28 cellular contexts compared by ENCODE assay signal in the genomic region with DNA sequence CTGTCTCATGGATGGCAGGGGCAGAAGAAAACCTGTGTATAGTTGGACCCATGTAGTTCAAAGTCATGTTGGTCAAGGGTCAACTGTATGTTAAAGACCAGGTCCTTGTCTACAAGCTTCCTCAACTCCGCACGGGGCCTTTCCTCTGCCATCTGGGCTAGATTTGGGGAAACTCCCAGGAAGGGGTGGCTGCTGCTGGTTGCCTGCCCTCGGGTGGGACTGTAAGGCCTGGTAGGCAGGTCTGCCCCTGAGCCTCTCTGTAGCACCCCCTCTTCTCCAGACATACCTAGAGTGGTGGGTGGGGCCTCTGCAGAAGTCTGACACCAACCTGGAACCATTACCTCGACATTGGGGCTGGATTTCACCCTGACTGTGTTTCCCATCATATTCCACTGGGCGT. TPM values are rescaled to one million over a fixed set of nuclear protein-coding genes. Genes with fewer than 3 reads are reported as not detected.
"Had no signal": no experiment of that assay in that cellular context is flagged by ENCODE, and none has a peak within 500 bp of the region (broad histone marks: within the 10 kb centered on the region; RNA-seq: fewer than 3 reads in every experiment).

No MANE protein-coding gene starts in this region.

- H3K27ac ChIP-seq: adrenal gland, body of pancreas, colonic mucosa, dorsolateral prefrontal cortex, esophagus muscularis mucosa, foreskin keratinocyte, gastrocnemius medialis, heart left ventricle had no signal

- H3K27me3 ChIP-seq: adrenal gland, body of pancreas, colonic mucosa, dorsolateral prefrontal cortex, esophagus muscularis mucosa, gastrocnemius medialis, heart left ventricle had no signal

- DNase-seq: activated CD4-positive, alpha-beta memory T cell treated with anti-CD3 and anti-CD28 coated beads for 36 hours; activated CD4-positive, alpha-beta T cell treated with anti-CD3 and anti-CD28 coated beads for 36 hours; activated CD4-positive, alpha-beta T cell treated with anti-CD3 and anti-CD28 coated beads, Interleukin-2, amount 10 ng/mL, durations not matched to agents 24 days and 14 days; activated CD4-positive, CD25-positive, alpha-beta regulatory T cell; activated CD4-positive, CD25-positive, alpha-beta regulatory T cell treated with anti-CD3 and anti-CD28 coated beads, Interleukin-2, amount 50 U/mL, for 72 hours; activated CD8-positive, alpha-beta memory T cell treated with anti-CD3 and anti-CD28 coated beads, Interleukin-2, amount 10 ng/mL, durations not matched to agents 7 days and 5 days; activated CD8-positive, alpha-beta T cell treated with anti-CD3 and anti-CD28 coated beads, Interleukin-2, amount 10 ng/mL, durations not matched to agents 7 days and 5 days; activated naive CD4-positive, alpha-beta T cell treated with anti-CD3 and anti-CD28 coated beads for 36 hours; activated naive CD8-positive, alpha-beta T cell treated with anti-CD3 and anti-CD28 coated beads for 36 hours; activated naive CD8-positive, alpha-beta T cell treated with anti-CD3 and anti-CD28 coated beads, Interleukin-2, amount 50 U/mL, for 24 hours; amygdala; aorta; body of pancreas; central memory CD4-positive, alpha-beta T cell; cerebellar nuclear complex; colonic mucosa; dorsolateral prefrontal cortex; effector memory CD4-positive, alpha-beta T cell; erythroblast; foreskin keratinocyte; gastrocnemius medialis; glutamatergic neuron; T-helper 2 cell had no signal

- H3K36me3 ChIP-seq: adrenal gland, colonic mucosa, esophagus muscularis mucosa, gastrocnemius medialis, heart left ventricle had no signal

- H3K4me1 ChIP-seq: adrenal gland, colonic mucosa, foreskin keratinocyte had no signal

- H3K4me3 ChIP-seq: adrenal gland, body of pancreas, colonic mucosa, dorsolateral prefrontal cortex, esophagus muscularis mucosa, gastrocnemius medialis, heart left ventricle had no signal

- ATAC-seq: activated CD4-positive, alpha-beta T cell treated with anti-CD3 and anti-CD28 coated beads for 36 hours; activated CD8-positive, alpha-beta memory T cell treated with anti-CD3 and anti-CD28 coated beads, Interleukin-2, amount 10 ng/mL, durations not matched to agents 7 days and 5 days; activated CD8-positive, alpha-beta T cell treated with anti-CD3 and anti-CD28 coated beads, Interleukin-2, amount 10 ng/mL, durations not matched to agents 7 days and 5 days; activated naive CD8-positive, alpha-beta T cell treated with anti-CD3 and anti-CD28 coated beads, Interleukin-2, amount 50 U/mL, for 24 hours; body of pancreas; foreskin keratinocyte; gastrocnemius medialis; heart left ventricle had no signal

- H3K9me3 ChIP-seq: adrenal gland, body of pancreas, colonic mucosa, esophagus muscularis mucosa, gastrocnemius medialis, heart left ventricle had no signal

RNA-seq across cellular contexts. Expression of a gene that starts 15.2 kb away (rescaled TPM):
- total RNA-seq: activated CD4-positive, alpha-beta T cell treated with anti-CD3 and anti-CD28 coated beads for 36 hours; activated CD4-positive, alpha-beta T cell treated with anti-CD3 and anti-CD28 coated beads, Interleukin-2, amount 10 ng/mL, durations not matched to agents 24 days and 14 days; activated CD8-positive, alpha-beta memory T cell treated with anti-CD3 and anti-CD28 coated beads, Interleukin-2, amount 10 ng/mL, durations not matched to agents 7 days and 5 days; activated CD8-positive, alpha-beta T cell treated with anti-CD3 and anti-CD28 coated beads, Interleukin-2, amount 10 ng/mL, durations not matched to agents 7 days and 5 days; aorta; foreskin keratinocyte had no signal
- polyA plus RNA-seq: aorta had no signal

RNA-seq across cellular contexts. Expression of a gene that starts 49.0 kb away (rescaled TPM):
- total RNA-seq: activated CD4-positive, alpha-beta T cell treated with anti-CD3 and anti-CD28 coated beads, Interleukin-2, amount 10 ng/mL, durations not matched to agents 24 days and 14 days; activated CD8-positive, alpha-beta memory T cell treated with anti-CD3 and anti-CD28 coated beads for 36 hours; activated CD8-positive, alpha-beta memory T cell treated with anti-CD3 and anti-CD28 coated beads, Interleukin-2, amount 10 ng/mL, durations not matched to agents 7 days and 5 days; activated CD8-positive, alpha-beta T cell treated with anti-CD3 and anti-CD28 coated beads, Interleukin-2, amount 10 ng/mL, durations not matched to agents 7 days and 5 days; activated naive CD8-positive, alpha-beta T cell treated with anti-CD3 and anti-CD28 coated beads for 36 hours; aorta; colonic mucosa; esophagus muscularis mucosa; foreskin keratinocyte; T-helper 1 cell treated with Interleukin-12 subunit alpha and Interleukin-12 subunit beta and Interleukin-4 antibody, amounts not matched to agents 30 ng/mL and 1 ng/mL, for 36 hours had no signal
- polyA plus RNA-seq: aorta, foreskin keratinocyte had no signal
